In genomic region chr11:18312012-18312411, GRCh38 we compare ENCODE assay signal across 14 cellular contexts. TPM values are rescaled to one million over a fixed set of nuclear protein-coding genes. Genes with fewer than 3 reads are reported as not detected.
DNase-seq lines count a peak whose midpoint lies in the region; ATAC-seq and TF ChIP-seq lines count a peak whose summit lies in the region.
"Had no signal": no experiment of that assay in that cellular context is flagged by ENCODE, and none has a peak within 500 bp of the region (broad histone marks: within the 10 kb centered on the region; RNA-seq: fewer than 3 reads in every experiment).

No MANE protein-coding gene starts in this region.

- H3K27ac Mint-ChIP-seq in brain, result peak overlapping the region in 4 of 5 experiments; percentile 9 to 57 (median 32)
- H3K27ac Mint-ChIP-seq in stimulated activated naive B cell treated with anti-CD40 and anti-IgM and Interleukin-4, amounts not matched to agents 10 μg/mL and 1 μg/mL and 100 μg/mL, for 72 hours, result peak overlapping the region; percentile 31
- peak overlapping the region in 1 of 2 donors; percentile 19 for H3K27ac Mint-ChIP-seq in activated naive CD4-positive, alpha-beta T cell treated with anti-CD3 and anti-CD28 coated beads, Interleukin-2, amount 50 U/mL, for 72 hours
- H3K27ac Mint-ChIP-seq: activated CD8-positive, alpha-beta memory T cell treated with anti-CD3 and anti-CD28 coated beads, Interleukin-2, amount 10 ng/mL, durations not matched to agents 7 days and 5 days; T-helper 2 cell treated with Interferon-gamma antibody and Interleukin-4, amounts not matched to agents 5 μg/mL and 100 μg/mL, for 36 hours had no signal

- TF ChIP-seq CTCF in brain (conservative IDR thresholded peaks at IDR 0.05), result no peak

- ATAC-seq in stimulated activated naive B cell treated with anti-CD40 and anti-IgM and Interleukin-4, amounts not matched to agents 10 μg/mL and 1 μg/mL and 100 μg/mL, for 72 hours (replicated peaks), result no peak
- no peak for ATAC-seq in activated naive CD4-positive, alpha-beta T cell treated with anti-CD3 and anti-CD28 coated beads, Interleukin-2, amount 50 U/mL, for 72 hours
- ATAC-seq: activated CD8-positive, alpha-beta memory T cell treated with anti-CD3 and anti-CD28 coated beads, Interleukin-2, amount 10 ng/mL, durations not matched to agents 7 days and 5 days; psoas muscle had no signal

- H3K9me3 Mint-ChIP-seq in brain, result no peaks in the 10 kb centered on the region
- no peaks in the 10 kb centered on the region for H3K9me3 Mint-ChIP-seq in stimulated activated naive B cell treated with anti-CD40 and anti-IgM and Interleukin-4, amounts not matched to agents 10 μg/mL and 1 μg/mL and 100 μg/mL, for 72 hours
- H3K9me3 Mint-ChIP-seq in activated naive CD4-positive, alpha-beta T cell treated with anti-CD3 and anti-CD28 coated beads, Interleukin-2, amount 50 U/mL, for 72 hours, result no peaks in the 10 kb centered on the region
- H3K9me3 Mint-ChIP-seq: CD4-positive, alpha-beta memory T cell; T-helper 2 cell treated with Interferon-gamma antibody and Interleukin-4, amounts not matched to agents 5 μg/mL and 100 μg/mL, for 36 hours had no signal

- DNase-seq in GM04503 (ENCODE audit: low read depth) (peak; percentile 42), foreskin melanocyte (peak; percentile 95), GF-D8 (lab: John Stamatoyannopoulos, UW) (no peak)
- no peak for DNase-seq in stimulated activated naive B cell treated with anti-CD40 and anti-IgM and Interleukin-4, amounts not matched to agents 10 μg/mL and 1 μg/mL and 100 μg/mL, for 72 hours
- DNase-seq in activated CD4-positive, alpha-beta T cell treated with anti-CD3 and anti-CD28 coated beads, Interleukin-2, amount 50 U/mL, for 1 hour, result no peak
- no peak for DNase-seq in activated naive CD4-positive, alpha-beta T cell treated with anti-CD3 and anti-CD28 coated beads, Interleukin-2, amount 50 U/mL, for 16 hours
- DNase-seq in activated naive CD4-positive, alpha-beta T cell treated with anti-CD3 and anti-CD28 coated beads, Interleukin-2, amount 50 U/mL, for 72 hours (ENCODE audit: low spot score in 2 of 2), result no peak
- DNase-seq: activated CD8-positive, alpha-beta memory T cell treated with anti-CD3 and anti-CD28 coated beads, Interleukin-2, amount 10 ng/mL, durations not matched to agents 7 days and 5 days; CD4-positive, alpha-beta memory T cell; HCEC 1CT; NCI-H1930; psoas muscle had no signal

- no peak overlapping the region for H3K4me3 Mint-ChIP-seq in brain
- peak overlapping the region in 1 of 2 donors; percentile 35 for H3K4me3 Mint-ChIP-seq in stimulated activated naive B cell treated with anti-CD40 and anti-IgM and Interleukin-4, amounts not matched to agents 10 μg/mL and 1 μg/mL and 100 μg/mL, for 72 hours
- H3K4me3 Mint-ChIP-seq: activated CD8-positive, alpha-beta memory T cell treated with anti-CD3 and anti-CD28 coated beads, Interleukin-2, amount 10 ng/mL, durations not matched to agents 7 days and 5 days; CD4-positive, alpha-beta memory T cell; T-helper 2 cell treated with Interferon-gamma antibody and Interleukin-4, amounts not matched to agents 5 μg/mL and 100 μg/mL, for 36 hours had no signal

- H3K4me1 Mint-ChIP-seq in brain, result peaks cover 12% of the 10 kb centered on the region
- H3K4me1 Mint-ChIP-seq in stimulated activated naive B cell treated with anti-CD40 and anti-IgM and Interleukin-4, amounts not matched to agents 10 μg/mL and 1 μg/mL and 100 μg/mL, for 72 hours, result peaks cover 23 to 29% of the 10 kb centered on the region in 2 donors

- peaks cover 51% of the 10 kb centered on the region for H3K36me3 Mint-ChIP-seq in brain
- H3K36me3 Mint-ChIP-seq in stimulated activated naive B cell treated with anti-CD40 and anti-IgM and Interleukin-4, amounts not matched to agents 10 μg/mL and 1 μg/mL and 100 μg/mL, for 72 hours, result peaks cover 24 to 37% of the 10 kb centered on the region in 2 donors
- no peaks in the 10 kb centered on the region for H3K36me3 Mint-ChIP-seq in activated naive CD4-positive, alpha-beta T cell treated with anti-CD3 and anti-CD28 coated beads, Interleukin-2, amount 50 U/mL, for 72 hours

- H3K27me3 Mint-ChIP-seq in brain, result no peaks in the 10 kb centered on the region
- no peaks in the 10 kb centered on the region for H3K27me3 Mint-ChIP-seq in stimulated activated naive B cell treated with anti-CD40 and anti-IgM and Interleukin-4, amounts not matched to agents 10 μg/mL and 1 μg/mL and 100 μg/mL, for 72 hours
- H3K27me3 Mint-ChIP-seq: activated CD8-positive, alpha-beta memory T cell treated with anti-CD3 and anti-CD28 coated beads, Interleukin-2, amount 10 ng/mL, durations not matched to agents 7 days and 5 days; CD4-positive, alpha-beta memory T cell had no signal

RNA-seq across cellular contexts. Expression of gene HPS5, which starts 9.9 kb away (rescaled TPM):
- polyA plus RNA-seq in brain (ENCODE audit: insufficient read depth, low read depth, low replicate concordance), result 5.6 TPM
- 10 to 100 TPM; 17.9 to 26.8 TPM for total RNA-seq in activated naive CD4-positive, alpha-beta T cell treated with anti-CD3 and anti-CD28 coated beads, Interleukin-2, amount 50 U/mL, for 72 hours

RNA-seq across cellular contexts. Expression of gene GTF2H1, which starts 10.4 kb away (rescaled TPM):
- polyA plus RNA-seq in brain (ENCODE audit: insufficient read depth, low read depth, low replicate concordance), result 6.5 TPM
- total RNA-seq in activated naive CD4-positive, alpha-beta T cell treated with anti-CD3 and anti-CD28 coated beads, Interleukin-2, amount 50 U/mL, for 72 hours, result 10 to 100 TPM; 36.1 to 53.6 TPM

RNA-seq across cellular contexts. Expression of gene SAA1, which starts 45.9 kb away (rescaled TPM):
- polyA plus RNA-seq in brain (ENCODE audit: insufficient read depth, low read depth, low replicate concordance), result 3.4 TPM
- total RNA-seq in activated naive CD4-positive, alpha-beta T cell treated with anti-CD3 and anti-CD28 coated beads, Interleukin-2, amount 50 U/mL, for 72 hours, result not detected
- total RNA-seq: activated CD8-positive, alpha-beta memory T cell treated with anti-CD3 and anti-CD28 coated beads, Interleukin-2, amount 10 ng/mL, durations not matched to agents 7 days and 5 days; CD4-positive, alpha-beta memory T cell had no signal
- polyA plus RNA-seq: CD4-positive, alpha-beta memory T cell had no signal

Comparison
In these comparisons a context has a peak if more than half of its experiments do, and no peak if none do; other contexts are left out.
1. DNase-seq: peak in GM04503 (single experiment) and foreskin melanocyte (single experiment); none in stimulated activated naive B cell treated with anti-CD40 and anti-IgM and Interleukin-4, amounts not matched to agents 10 μg/mL and 1 μg/mL and 100 μg/mL, for 72 hours (single experiment), activated CD4-positive, alpha-beta T cell treated with anti-CD3 and anti-CD28 coated beads, Interleukin-2, amount 50 U/mL, for 1 hour (single experiment), activated naive CD4-positive, alpha-beta T cell treated with anti-CD3 and anti-CD28 coated beads, Interleukin-2, amount 50 U/mL, for 16 hours (single experiment), GF-D8 (single experiment) and activated naive CD4-positive, alpha-beta T cell treated with anti-CD3 and anti-CD28 coated beads, Interleukin-2, amount 50 U/mL, for 72 hours (0 of 2).